8 cellular contexts compared by ENCODE assay signal in the genomic region with DNA sequence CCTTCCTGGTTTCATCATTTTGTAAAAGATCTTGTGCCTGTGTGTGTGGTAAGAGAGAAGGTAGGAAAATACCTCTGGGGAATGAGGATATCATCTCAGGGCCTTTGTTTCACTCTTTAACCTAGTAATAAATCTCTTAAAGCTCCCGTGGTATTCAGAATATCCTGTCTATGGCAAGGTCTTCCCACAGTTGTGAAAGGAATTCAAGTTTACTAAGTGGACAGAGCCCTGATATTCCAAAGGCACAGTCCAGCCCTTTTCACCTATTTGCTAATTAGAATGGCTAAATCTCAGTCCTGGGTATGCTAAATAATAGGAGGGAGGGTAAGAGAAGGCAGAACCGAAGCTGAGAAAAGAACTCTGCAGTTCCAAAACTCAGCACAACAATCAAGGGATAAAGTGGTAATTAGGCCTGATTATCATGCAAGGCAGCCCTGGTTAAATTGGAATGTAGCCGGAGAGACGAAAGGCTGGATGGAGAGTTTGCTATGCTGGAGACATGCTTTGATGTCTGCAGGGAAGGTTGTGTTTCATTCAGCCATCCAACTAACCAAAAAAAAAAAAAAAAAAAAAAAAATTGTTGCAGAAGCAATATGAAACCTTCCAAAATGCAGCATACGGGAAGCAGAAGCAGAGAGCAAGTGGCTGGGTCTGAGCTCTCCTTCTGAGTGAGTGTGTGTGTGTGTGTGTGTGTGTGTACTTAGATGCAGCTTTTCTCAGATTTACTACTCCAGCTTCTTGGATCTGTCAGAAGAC. TPM values are rescaled to one million over a fixed set of nuclear protein-coding genes. Genes with fewer than 3 reads are reported as not detected.
A peak's percentile ranks its signal among the peaks of the same experiment; 100 is the strongest.
DNase-seq lines count a peak whose midpoint lies in the region; ATAC-seq and TF ChIP-seq lines count a peak whose summit lies in the region.

No MANE protein-coding gene starts in this region.

- no peak for TF ChIP-seq POLR2A in tibial nerve (IDR thresholded peaks at IDR 0.05)

- H3K4me3 ChIP-seq in AG04450 (ENCODE audit: low read depth, low read length), result no peak overlapping the region
- H3K4me3 ChIP-seq in adipocyte (ENCODE audit: low read length), result peak overlapping the region; percentile 9
- no peak overlapping the region for H3K4me3 ChIP-seq in tibial nerve

- H3K27ac ChIP-seq in AG04450 (ENCODE audit: low read depth, low read length) (peak overlapping the region; percentile 59), tibial nerve (peak overlapping the region in 2 of 4 donors; percentile 10 to 36)

- H3K4me1 Mint-ChIP-seq in HFFc6 (ENCODE audit: low read depth), result peaks cover 68% of the 10 kb centered on the region

- peak overlapping the region; percentile 30 for H3K27ac Mint-ChIP-seq in HFFc6

- peaks cover 78% of the 10 kb centered on the region for H3K4me1 ChIP-seq in adipocyte (ENCODE audit: control insufficient read depth, insufficient read depth, low read length)
- H3K4me1 ChIP-seq in tibial nerve, result peaks cover 0 to 19% (median 0%) of the 10 kb centered on the region in 4 donors

- peak; percentile 54 for DNase-seq in AG04450 (ENCODE audit: low read depth, low spot score)
- DNase-seq in HFFc6, result peak; percentile 15
- DNase-seq in adipocyte (ENCODE audit: low read depth), result peak; percentile 77
- DNase-seq in kidney tubule cell (ENCODE audit: low spot score), result peak; percentile 53
- no peak for DNase-seq in NCI-H510A (lab: John Stamatoyannopoulos, UW)
- no peak for DNase-seq in tibial nerve (ENCODE audit: low spot score in 2 of 2)

- 0 out of 2 replicates have a peak, but pooled peaks cover 4% of the 10 kb centered on the region for H3K36me3 Mint-ChIP-seq in HFFc6 (ENCODE audit: low read depth)

- CTCF ChIA-PET in AG04450 (lab: Charles Lee), result interaction anchor here (0.6 to 0.9 kb wide), 2 partner anchors 83 to 112 kb away, joined by 3 to 7 read pairs; no protein-coding TSS in a partner anchor

- H3K36me3 ChIP-seq in adipocyte (ENCODE audit: control insufficient read depth, insufficient read depth, low read length, severe bottlenecking) (no peaks in the 10 kb centered on the region), tibial nerve (no peaks in the 10 kb centered on the region)

- POLR2A ChIA-PET in AG04450 (lab: Yijun Ruan, JAX), result interaction anchor here (0.7 to 1.5 kb wide), 4 partner anchors 29 to 578 kb away, joined by 4 to 12 read pairs (median 6); partner anchors contain the start of gene PIM1

- H3K9ac ChIP-seq in adipocyte (ENCODE audit: low read length), result peak overlapping the region; percentile 61

- TF ChIP-seq CTCF in AG04450 (IDR thresholded peaks at IDR 0.05; ENCODE audit: low read depth, low read length), result no peak
- TF ChIP-seq CTCF in HFFc6 (IDR thresholded peaks at IDR 0.05), result no peak
- no peak for TF ChIP-seq CTCF in tibial nerve (IDR thresholded peaks at IDR 0.05)

- H3K27me3 ChIP-seq in AG04450 (ENCODE audit: control insufficient read depth, insufficient read depth, low read length) (no peaks in the 10 kb centered on the region), adipocyte (replicated peaks; ENCODE audit: control insufficient read depth, insufficient read depth, low read length) (no peaks in the 10 kb centered on the region), tibial nerve (no peaks in the 10 kb centered on the region)

- no peaks in the 10 kb centered on the region for H3K9me3 Mint-ChIP-seq in HFFc6

- ATAC-seq in GM19351 (IDR thresholded peaks at IDR 0.05; ENCODE audit: unreplicated experiment) (no peak), HG02981 (IDR thresholded peaks at IDR 0.05; ENCODE audit: unreplicated experiment) (no peak)

- 50 to 59% methylated on average over 5 of the region's 5 CpGs for WGBS in tibial nerve, 2 donors

- H3K27me3 Mint-ChIP-seq in HFFc6 (ENCODE audit: insufficient read depth), result peaks cover 1% of the 10 kb centered on the region

- no peak for TF ChIP-seq EP300 in tibial nerve (IDR thresholded peaks at IDR 0.05)

- H3K9me3 ChIP-seq in AG04450 (ENCODE audit: control insufficient read depth, insufficient read depth, low read length) (no peaks in the 10 kb centered on the region), adipocyte (ENCODE audit: control insufficient read depth, low read length) (no peaks in the 10 kb centered on the region), tibial nerve (no peaks in the 10 kb centered on the region)

- no peak overlapping the region for H3K4me3 Mint-ChIP-seq in HFFc6

RNA-seq across cellular contexts. Expression of gene PIM1, which starts 28.5 kb away (rescaled TPM):
- 35.3 and 37.5 TPM in 2 replicates for polyA plus RNA-seq in AG04450 (2011; rRNA removed)
- polyA minus RNA-seq in AG04450 (2011; rRNA and poly(A)+ RNA removed), result 55.6 and 64.5 TPM in 2 replicates
- 1 to 10 TPM; 3.6 to 6.3 (median 5.1) TPM for total RNA-seq in HFFc6 (2021; fragmentation: NEBNext Ultra II Directional; extraction: Animal tissue kit (Norgen Biotek cat#: 25700))
- total RNA-seq in tibial nerve, result 10 to 100 TPM in 1 of 4 donors, 1 to 10 TPM in 3; 2.8 to 22.8 (median 6.6) TPM

Comparison
In these comparisons a context has a peak if more than half of its experiments do, and no peak if none do; other contexts are left out.
1. DNase-seq: peak in AG04450 (single experiment), HFFc6 (single experiment), adipocyte (single experiment) and kidney tubule cell (single experiment); none in NCI-H510A (single experiment) and tibial nerve (0 of 2).